Comparison of ENCODE assay signal across 35 cellular contexts in genomic region chr7:160958-161725, GRCh38. TPM values are rescaled to one million over a fixed set of nuclear protein-coding genes. Genes with fewer than 3 reads are reported as not detected.
DNase-seq lines count a peak whose midpoint lies in the region; ATAC-seq, FAIRE-seq and TF ChIP-seq lines count a peak whose summit lies in the region.
"Had no signal": no experiment of that assay in that cellular context is flagged by ENCODE, and none has a peak within 500 bp of the region (broad histone marks: within the 10 kb centered on the region; RNA-seq: fewer than 3 reads in every experiment).

No MANE protein-coding gene starts in this region.

- H3K4me1 ChIP-seq in BLaER1 (peaks cover 52% of the 10 kb centered on the region), kidney (ENCODE audit: control insufficient read depth in 1 of 2, insufficient read depth in 1 of 2, low read depth in 1 of 2, low read length in 2 of 2) (peaks cover 6 to 9% of the 10 kb centered on the region in 2 donors), osteoblast (ENCODE audit: insufficient read depth, low read length) (peaks cover 4% of the 10 kb centered on the region)
- H3K4me1 ChIP-seq: BE2C, uterus had no signal

- H3K9me3 ChIP-seq in BLaER1 (no peaks in the 10 kb centered on the region), kidney (ENCODE audit: control insufficient read depth in 1 of 2, low read length in 2 of 2) (no peaks in the 10 kb centered on the region), osteoblast (ENCODE audit: low read depth, low read length) (no peaks in the 10 kb centered on the region)
- H3K9me3 ChIP-seq: BE2C, gastroesophageal sphincter, MG63, uterus had no signal

- H3K27me3 ChIP-seq in BLaER1: peaks cover 22% of the 10 kb centered on the region
- H3K27me3 ChIP-seq in H7 (ENCODE audit: control insufficient read depth, insufficient read depth, low read length): no peaks in the 10 kb centered on the region; the same call in 1 of the 2 replicates
- peaks cover 29% of the 10 kb centered on the region for H3K27me3 ChIP-seq in osteoblast (ENCODE audit: insufficient read depth, low read length)
- H3K27me3 ChIP-seq: BE2C, gastroesophageal sphincter, MG63, uterus had no signal

- TF ChIP-seq CTCF in kidney (IDR thresholded peaks at IDR 0.05; ENCODE audit: borderline replicate concordance, extremely low read depth, insufficient read depth) (no peak), osteoblast (IDR thresholded peaks at IDR 0.05; ENCODE audit: extremely low read depth, low read depth, low read length) (no peak)

- H2AFZ ChIP-seq in osteoblast (ENCODE audit: low read length): no peak overlapping the region
- H2AFZ ChIP-seq: PC-9 had no signal

- peak; percentile 71 for DNase-seq in H7
- peak; percentile 56 for DNase-seq in kidney
- peak; percentile 73 for DNase-seq in osteoblast (ENCODE audit: insufficient read length, low spot score, missing footprints)
- DNase-seq in SIG-M5 (lab: John Stamatoyannopoulos, UW): no peak
- DNase-seq in activated CD4-positive, alpha-beta T cell treated with anti-CD3 and anti-CD28 coated beads for 48 hours: no peak
- DNase-seq: ACHN; activated CD4-positive, alpha-beta T cell treated with anti-CD3 and anti-CD28 coated beads for 4 hours; activated CD8-positive, alpha-beta memory T cell treated with anti-CD3 and anti-CD28 coated beads for 24 hours; activated T-cell treated with anti-CD3 and anti-CD28 coated beads for 4 hours; BE2C; DMS153; effector CD8-positive, alpha-beta T cell; hypothalamus; MG63; naive thymus-derived CD4-positive, alpha-beta T cell; NCI-H1105; NCI-H1930; NCI-H526 treated with DMSO at 0.1 percent for 48 hours; PC-9; SHP77 treated with DMSO at 0.1 percent for 48 hours; stimulated activated CD4-positive, alpha-beta T cell treated with anti-CD3 and anti-CD28 coated beads, Interleukin-1b, Interleukin-23, amount 100 ng/mL, for 48 hours; stimulated activated naive CD4-positive, alpha-beta T cell treated with Interleukin-2 at 50 U/mL for 16 hours; T1000; uterus; WERI-Rb-1 had no signal

- H3K36me3 ChIP-seq in BLaER1: no peaks in the 10 kb centered on the region
- no peaks in the 10 kb centered on the region for H3K36me3 ChIP-seq in H7 (replicated peaks; ENCODE audit: control insufficient read depth, insufficient read depth, low read length)
- H3K36me3 ChIP-seq in kidney (ENCODE audit: control insufficient read depth in 1 of 2, insufficient read depth in 2 of 2, low read length in 2 of 2): no peaks in the 10 kb centered on the region
- H3K36me3 ChIP-seq in osteoblast (ENCODE audit: insufficient read depth, low read length): no peaks in the 10 kb centered on the region
- H3K36me3 ChIP-seq: BE2C, gastroesophageal sphincter, MG63, uterus, WERI-Rb-1 had no signal

- H3K27ac ChIP-seq in BLaER1: peak overlapping the region; percentile 30; the same call in 1 of the 2 replicates
- H3K27ac ChIP-seq in kidney (ENCODE audit: low read depth in 2 of 2, low read length in 2 of 2): peak overlapping the region in 1 of 2 donors; percentile 14
- H3K27ac ChIP-seq in osteoblast (ENCODE audit: low read depth, low read length): no peak overlapping the region
- H3K27ac ChIP-seq: gastroesophageal sphincter, HL-60, KMS-11, PC-9, uterus, WERI-Rb-1 had no signal

- intact Hi-C loops in kidney (cut with DNase I): no loop called here

- H3K4me3 ChIP-seq in BLaER1 (no peak overlapping the region), H7 (ENCODE audit: insufficient read depth, low read depth, low read length) (no peak overlapping the region), kidney (ENCODE audit: low read length in 2 of 2) (no peak overlapping the region), osteoblast (ENCODE audit: insufficient read depth, low read length) (no peak overlapping the region)
- H3K4me3 ChIP-seq: gastroesophageal sphincter, MG63, PC-9, smooth muscle cell, uterus had no signal

- no peaks in the 10 kb centered on the region for H3K79me2 ChIP-seq in osteoblast (ENCODE audit: insufficient read depth, low read length)

- FAIRE-seq in kidney (lab: Jason Lieb, UNC): no peak
- FAIRE-seq: bronchial epithelial cell, colon, GM12891 had no signal

- H3K4me2 ChIP-seq in BLaER1 (peak overlapping the region; percentile 73), osteoblast (ENCODE audit: insufficient read depth, low read length) (no peak overlapping the region)
- H3K4me2 ChIP-seq: KMS-11, PC-9, smooth muscle cell had no signal

- H3K9ac ChIP-seq in BLaER1: no peak overlapping the region
- no peak overlapping the region for H3K9ac ChIP-seq in kidney (ENCODE audit: low read length in 2 of 2)
- H3K9ac ChIP-seq: KMS-11 had no signal

- no peak for ATAC-seq in GM18867 (IDR thresholded peaks at IDR 0.05; ENCODE audit: unreplicated experiment)
- ATAC-seq: gastroesophageal sphincter; HCT116; naive thymus-derived CD4-positive, alpha-beta T cell had no signal

- H4K20me1 ChIP-seq in BLaER1 (no peaks in the 10 kb centered on the region), osteoblast (ENCODE audit: insufficient read depth, low read length) (no peaks in the 10 kb centered on the region)

RNA-seq across cellular contexts. Expression of gene FAM20C, which starts 31.2 kb away (rescaled TPM):
- 63.2 and 71.5 TPM in 2 replicates for total RNA-seq in H7 (2014; rRNA removed; shearing (Covaris generic))
- total RNA-seq in kidney (84.9 TPM), osteoblast (38.6 and 46.0 TPM in 2 replicates)
- polyA plus RNA-seq in kidney (ENCODE audit: insufficient read depth, low read depth, low replicate concordance): 114 TPM
- polyA plus RNA-seq: naive thymus-derived CD4-positive, alpha-beta T cell had no signal

Comparison
In these comparisons a context has a peak if more than half of its experiments do, and no peak if none do; other contexts are left out.
1. DNase-seq: peak in H7 (single experiment), kidney (single experiment) and osteoblast (single experiment); none in SIG-M5 (single experiment) and activated CD4-positive, alpha-beta T cell treated with anti-CD3 and anti-CD28 coated beads for 48 hours (single experiment).